In the genomic region with DNA sequence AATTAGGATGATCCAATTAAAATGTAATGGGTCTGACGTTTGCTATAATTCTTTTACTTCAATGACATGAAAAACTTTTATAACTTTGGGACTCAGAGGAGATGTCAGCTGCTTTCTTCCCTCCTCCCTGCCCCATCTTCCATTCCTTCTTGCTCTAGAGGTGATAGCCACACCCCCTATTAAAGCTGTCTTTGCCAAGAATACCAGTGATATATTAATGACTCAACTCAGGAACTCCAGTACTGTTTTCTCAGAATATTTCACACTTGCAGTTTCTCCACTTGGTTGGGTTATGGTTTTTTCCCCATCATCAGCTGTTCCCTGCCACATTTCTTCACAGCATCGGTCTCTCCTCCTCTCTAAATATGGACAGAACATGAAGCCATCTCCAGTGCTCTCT, we compare ENCODE assay signal across 25 cellular contexts.
DNase-seq lines count a peak whose midpoint lies in the region; ATAC-seq and TF ChIP-seq lines count a peak whose summit lies in the region.
"Had no signal": no experiment of that assay in that cellular context is flagged by ENCODE, and none has a peak within 500 bp of the region (broad histone marks: within the 10 kb centered on the region; RNA-seq: fewer than 3 reads in every experiment).

No MANE protein-coding gene starts in this region.

- no peak overlapping the region for H3K4me2 ChIP-seq in mammary epithelial cell (ENCODE audit: insufficient read depth, low read depth, low read length)

- intact Hi-C loops in mammary epithelial cell (cut with micrococcal nuclease) = no loop called here

- DNase-seq in AG10803 (ENCODE audit: low read depth) (peak; percentile 21), HPDE6-E6E7 (ENCODE audit: extremely low spot score) (peak; percentile 58), mammary epithelial cell (peak; percentile 67), kidney glomerular epithelial cell (lab: John Stamatoyannopoulos, UW) (peak; percentile 88), SW 1271 (lab: John Stamatoyannopoulos, UW) (no peak), retina (no peak)
- no peak for DNase-seq in stimulated activated effector memory CD8-positive, alpha-beta T cell treated with anti-CD3 and anti-CD28 coated beads, Interleukin-12 subunit alpha, Interleukin-12 subunit beta, amount 100 ng/mL, for 72 hours (ENCODE audit: low spot score in 2 of 2)
- DNase-seq: ACHN; activated CD8-positive, alpha-beta T cell treated with anti-CD3 and anti-CD28 coated beads, Interleukin-2, amount 10 ng/mL, durations not matched to agents 7 days and 5 days; activated T-cell treated with anti-CD3 and anti-CD28 coated beads, Interleukin-2, amount 50 U/mL, for 1 hour; cortex of kidney; endodermal cell; left cardiac atrium; MG63; NCI-H1417 treated with DMSO at 0.1 percent for 48 hours; NCI-H510A; occipital lobe; stimulated activated CD4-positive, alpha-beta T cell treated with anti-CD3 and anti-CD28 coated beads, Interleukin-4, amount 100 ng/mL, for 1 hour; stimulated activated naive B cell treated with anti-CD40 and anti-IgM and Interleukin-4, amounts not matched to agents 10 μg/mL and 1 μg/mL and 100 μg/mL, for 72 hours; T-helper 2 cell; testis; uterus had no signal

- H3K27ac ChIP-seq in mammary epithelial cell (ENCODE audit: insufficient read depth, low read depth, low read length) = no peak overlapping the region
- H3K27ac ChIP-seq: testis had no signal

- CTCF ChIA-PET in mammary epithelial cell (lab: Charles Lee; ENCODE audit: low non-redundant PET) = interaction anchor here (0.6 kb wide), 1 partner anchor 1508 kb away, joined by 4 read pairs; no protein-coding TSS in a partner anchor

- H3K36me3 ChIP-seq in mammary epithelial cell (ENCODE audit: insufficient read depth, low read length) = no peaks in the 10 kb centered on the region
- H3K36me3 ChIP-seq: MG63, uterus had no signal

- H3K9me3 ChIP-seq in mammary epithelial cell (replicated peaks; ENCODE audit: insufficient read depth, low read length) = no peaks in the 10 kb centered on the region
- H3K9me3 ChIP-seq: MG63, testis, uterus had no signal

- H3K27ac Mint-ChIP-seq in stimulated activated effector memory CD8-positive, alpha-beta T cell treated with anti-CD3 and anti-CD28 coated beads, Interleukin-12 subunit alpha, Interleukin-12 subunit beta, amount 100 ng/mL, for 72 hours = no peak overlapping the region
- H3K27ac Mint-ChIP-seq: activated CD8-positive, alpha-beta T cell treated with anti-CD3 and anti-CD28 coated beads, Interleukin-2, amount 10 ng/mL, durations not matched to agents 7 days and 5 days; endodermal cell; memory B cell; stimulated activated naive B cell treated with anti-CD40 and anti-IgM and Interleukin-4, amounts not matched to agents 10 μg/mL and 1 μg/mL and 100 μg/mL, for 72 hours had no signal

- no peaks in the 10 kb centered on the region for H3K36me3 Mint-ChIP-seq in stimulated activated effector memory CD8-positive, alpha-beta T cell treated with anti-CD3 and anti-CD28 coated beads, Interleukin-12 subunit alpha, Interleukin-12 subunit beta, amount 100 ng/mL, for 72 hours
- H3K36me3 Mint-ChIP-seq: memory B cell; stimulated activated naive B cell treated with anti-CD40 and anti-IgM and Interleukin-4, amounts not matched to agents 10 μg/mL and 1 μg/mL and 100 μg/mL, for 72 hours had no signal

- WGBS in mammary epithelial cell (ENCODE audit: low coverage, missing lambda C conversion rate) = 54% methylated on average over 2 of the region's 2 CpGs

- H2AFZ ChIP-seq in mammary epithelial cell (ENCODE audit: low read depth, low read length) = no peak overlapping the region

- H3K4me1 Mint-ChIP-seq in stimulated activated effector memory CD8-positive, alpha-beta T cell treated with anti-CD3 and anti-CD28 coated beads, Interleukin-12 subunit alpha, Interleukin-12 subunit beta, amount 100 ng/mL, for 72 hours = no peaks in the 10 kb centered on the region
- H3K4me1 Mint-ChIP-seq: endodermal cell; memory B cell; stimulated activated naive B cell treated with anti-CD40 and anti-IgM and Interleukin-4, amounts not matched to agents 10 μg/mL and 1 μg/mL and 100 μg/mL, for 72 hours had no signal

- H3K9ac ChIP-seq in mammary epithelial cell (ENCODE audit: insufficient read depth, low read length) = no peak overlapping the region

- no TSS peak for BruUV-seq in mammary epithelial cell (replicated peaks; lab: Mats Ljungman, UMichigan)

- H4K20me1 ChIP-seq in mammary epithelial cell (ENCODE audit: insufficient read depth, low read length) = no peaks in the 10 kb centered on the region

- no peak overlapping the region for H3K4me3 Mint-ChIP-seq in stimulated activated effector memory CD8-positive, alpha-beta T cell treated with anti-CD3 and anti-CD28 coated beads, Interleukin-12 subunit alpha, Interleukin-12 subunit beta, amount 100 ng/mL, for 72 hours
- H3K4me3 Mint-ChIP-seq: activated CD8-positive, alpha-beta T cell treated with anti-CD3 and anti-CD28 coated beads, Interleukin-2, amount 10 ng/mL, durations not matched to agents 7 days and 5 days; endodermal cell; memory B cell; stimulated activated naive B cell treated with anti-CD40 and anti-IgM and Interleukin-4, amounts not matched to agents 10 μg/mL and 1 μg/mL and 100 μg/mL, for 72 hours had no signal

- H3K4me3 ChIP-seq in AG10803 (ENCODE audit: low read length) (no peak overlapping the region), mammary epithelial cell (replicated peaks in 1 of 3; ENCODE audit: insufficient read depth in 1 of 3, low read depth in 2 of 3, low read length in 3 of 3) (no peak overlapping the region)
- H3K4me3 ChIP-seq: MG63, testis, uterus had no signal

- H3K27me3 ChIP-seq in mammary epithelial cell (ENCODE audit: insufficient read depth, low read length) = no peaks in the 10 kb centered on the region
- H3K27me3 ChIP-seq: MG63, testis, uterus had no signal

- H3K79me2 ChIP-seq in mammary epithelial cell (ENCODE audit: insufficient read depth, low read length) = no peaks in the 10 kb centered on the region

- ATAC-seq in stimulated activated effector memory CD8-positive, alpha-beta T cell treated with anti-CD3 and anti-CD28 coated beads, Interleukin-12 subunit alpha, Interleukin-12 subunit beta, amount 100 ng/mL, for 72 hours = no peak
- no peak for ATAC-seq in HG02642 (IDR thresholded peaks at IDR 0.05; ENCODE audit: poor library complexity, unreplicated experiment)
- ATAC-seq: activated CD8-positive, alpha-beta T cell treated with anti-CD3 and anti-CD28 coated beads, Interleukin-2, amount 10 ng/mL, durations not matched to agents 7 days and 5 days; Panc1; stimulated activated naive B cell treated with anti-CD40 and anti-IgM and Interleukin-4, amounts not matched to agents 10 μg/mL and 1 μg/mL and 100 μg/mL, for 72 hours had no signal

- dilution Hi-C loops in mammary epithelial cell (cut with HindIII; ENCODE audit: low sequenced_read_pairs) = no loop called here

- H3K4me1 ChIP-seq in mammary epithelial cell (ENCODE audit: insufficient read depth, low read length) = peaks cover 8% of the 10 kb centered on the region
- H3K4me1 ChIP-seq: testis, uterus had no signal

- in situ Hi-C loops in mammary epithelial cell (cut with MboI; ENCODE audit: low sequenced_read_pairs in 2 of 2) = loop anchor here in 1 of 2 donors (25.0 kb wide), 1 partner anchor 551 kb away; no protein-coding TSS in a partner anchor

- peaks cover 9% of the 10 kb centered on the region for H3K9me3 Mint-ChIP-seq in stimulated activated effector memory CD8-positive, alpha-beta T cell treated with anti-CD3 and anti-CD28 coated beads, Interleukin-12 subunit alpha, Interleukin-12 subunit beta, amount 100 ng/mL, for 72 hours
- H3K9me3 Mint-ChIP-seq: endodermal cell had no signal

- TF ChIP-seq CTCF in AG10803 (conservative IDR thresholded peaks at IDR 0.05; ENCODE audit: low read length) (no peak), mammary epithelial cell (conservative IDR thresholded peaks at IDR 0.05 in 1 of 2, IDR thresholded peaks at IDR 0.05 in 1 of 2; ENCODE audit: extremely low read depth in 1 of 2, insufficient read depth in 1 of 2, low read depth in 1 of 2, low read length in 2 of 2) (no peak)

Comparison
In these comparisons a context has a peak if more than half of its experiments do, and no peak if none do; other contexts are left out.
1. DNase-seq: peak in AG10803 (single experiment), HPDE6-E6E7 (single experiment), mammary epithelial cell (single experiment) and kidney glomerular epithelial cell (single experiment); none in stimulated activated effector memory CD8-positive, alpha-beta T cell treated with anti-CD3 and anti-CD28 coated beads, Interleukin-12 subunit alpha, Interleukin-12 subunit beta, amount 100 ng/mL, for 72 hours (0 of 2), SW 1271 (0 of 2) and retina (single experiment).